In the genomic region with DNA sequence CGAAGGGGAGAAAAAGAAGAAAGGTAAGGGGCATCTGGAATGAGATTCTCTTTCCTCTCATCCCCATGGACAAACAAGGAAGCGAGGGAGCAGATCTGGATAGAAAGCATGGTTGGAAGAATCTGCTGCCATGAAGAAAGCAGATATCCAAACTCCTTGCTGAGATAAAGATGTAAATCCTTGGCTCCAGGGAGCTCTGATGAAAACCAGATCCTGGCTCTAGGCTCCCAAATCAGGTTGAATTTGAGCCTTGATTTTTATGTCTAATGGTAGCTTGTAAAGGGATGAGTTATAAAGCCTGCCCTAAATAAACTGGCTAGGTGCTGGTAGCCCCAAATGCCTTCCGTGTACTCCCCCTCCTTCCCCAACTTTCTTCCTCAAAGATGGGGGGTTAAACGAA, we compare ENCODE assay signal across 25 cellular contexts.
DNase-seq lines count a peak whose midpoint lies in the region; ATAC-seq and TF ChIP-seq lines count a peak whose summit lies in the region.
"Had no signal": no experiment of that assay in that cellular context is flagged by ENCODE, and none has a peak within 500 bp of the region (broad histone marks: within the 10 kb centered on the region; RNA-seq: fewer than 3 reads in every experiment).

No MANE protein-coding gene starts in this region.

- no peak for ATAC-seq in CD4-positive, alpha-beta T cell (ENCODE audit: poor library complexity)
- ATAC-seq in HG03520 (IDR thresholded peaks at IDR 0.05; ENCODE audit: unreplicated experiment): no peak
- ATAC-seq: activated naive CD8-positive, alpha-beta T cell treated with anti-CD3 and anti-CD28 coated beads, Interleukin-2, amount 50 U/mL, for 24 hours; GM12878; left ventricle myocardium superior; naive thymus-derived CD8-positive, alpha-beta T cell had no signal

- H3K4me1 ChIP-seq in BLaER1 (peaks cover 17% of the 10 kb centered on the region), esophagus muscularis mucosa (peaks cover 11 to 80% (median 59%) of the 10 kb centered on the region in 4 donors)
- H3K4me1 ChIP-seq: HAP-1 had no signal

- H3K27me3 Mint-ChIP-seq in CD4-positive, alpha-beta T cell: no peaks in the 10 kb centered on the region
- H3K27me3 Mint-ChIP-seq in nephron (ENCODE audit: low read depth): no peaks in the 10 kb centered on the region
- H3K27me3 Mint-ChIP-seq: activated naive CD8-positive, alpha-beta T cell treated with anti-CD3 and anti-CD28 coated beads, Interleukin-2, amount 50 U/mL, for 24 hours; naive thymus-derived CD8-positive, alpha-beta T cell had no signal

- no peak for TF ChIP-seq CTCF in CD4-positive, alpha-beta T cell (IDR thresholded peaks at IDR 0.05)
- TF ChIP-seq CTCF in esophagus muscularis mucosa (IDR thresholded peaks at IDR 0.05) (no peak), nephron (IDR thresholded peaks at IDR 0.05; ENCODE audit: unreplicated experiment in 3 of 3) (no peak), RWPE1 (conservative IDR thresholded peaks at IDR 0.05; ENCODE audit: low read depth) (no peak)

- DNase-seq in CD4-positive, alpha-beta T cell: no peak
- DNase-seq in esophagus muscularis mucosa (ENCODE audit: extremely low spot score) (no peak), RWPE1 (ENCODE audit: low spot score) (no peak), NCI-H526 treated with DMSO at 0.1 percent for 48 hours (lab: John Stamatoyannopoulos, UW) (no peak)
- DNase-seq in stimulated activated CD8-positive, alpha-beta memory T cell treated with anti-CD3 and anti-CD28 coated beads, Interleukin-4, amount 100 ng/mL, for 48 hours: no peak
- DNase-seq: activated CD4-positive, alpha-beta T cell treated with anti-CD3 and anti-CD28 coated beads for 48 hours; activated CD8-positive, alpha-beta memory T cell treated with anti-CD3 and anti-CD28 coated beads, Interleukin-2, amount 50 U/mL, for 48 hours; activated effector memory CD4-positive, alpha-beta T cell treated with anti-CD3 and anti-CD28 coated beads, Interleukin-2, amount 50 U/mL, for 16 hours; activated naive CD8-positive, alpha-beta T cell treated with anti-CD3 and anti-CD28 coated beads, Interleukin-2, amount 50 U/mL, for 24 hours; cerebellar nuclear complex; dorsolateral prefrontal cortex; left ventricle myocardium superior; naive thymus-derived CD8-positive, alpha-beta T cell; NCI-H1105; NCI-H1930; NCI-H748 treated with DMSO at 0.1 percent for 48 hours; retina; stimulated activated CD4-positive, alpha-beta T cell treated with anti-CD3 and anti-CD28 coated beads, Interleukin-2, amount 100 ng/mL, for 24 hours had no signal

- H3K27me3 ChIP-seq in BLaER1 (no peaks in the 10 kb centered on the region), esophagus muscularis mucosa (no peaks in the 10 kb centered on the region)
- H3K27me3 ChIP-seq in CD4-positive, alpha-beta T cell (ENCODE audit: control insufficient read depth, insufficient read depth, low read length): no peaks in the 10 kb centered on the region
- H3K27me3 ChIP-seq: dorsolateral prefrontal cortex, suprapubic skin had no signal

- peaks cover 98% of the 10 kb centered on the region for H3K36me3 ChIP-seq in BLaER1
- H3K36me3 ChIP-seq in esophagus muscularis mucosa: peaks cover 28 to 87% (median 73%) of the 10 kb centered on the region in 4 donors

- H3K27ac ChIP-seq in BLaER1 (0 out of 2 replicates have a peak overlapping the region, but pooled peaks have one; percentile 12), esophagus muscularis mucosa (replicated peaks in 1 of 4) (peak overlapping the region; percentile 63 to 91 (median 86)), RWPE1 (no peak overlapping the region)
- H3K27ac ChIP-seq in CD4-positive, alpha-beta T cell (ENCODE audit: low read depth, low read length): peak overlapping the region; percentile 21
- H3K27ac ChIP-seq: suprapubic skin had no signal

- CTCF ChIA-PET in CD4-positive, alpha-beta T cell (lab: Charles Lee): interaction anchor here (0.8 to 6.7 kb wide), 6 partner anchors 12 to 196 kb away, joined by 4 to 86 read pairs (median 12); a partner anchor contains a TSS
- CTCF ChIA-PET in RWPE1 (lab: Yijun Ruan, JAX): interaction anchor here (0.7 to 3.7 kb wide), 10 partner anchors 11 to 410 kb away, joined by 3 to 64 read pairs (median 5); a partner anchor contains a TSS

- H3K4me1 Mint-ChIP-seq in CD4-positive, alpha-beta T cell (ENCODE audit: low read depth): peaks cover 25% of the 10 kb centered on the region
- peaks cover 5% of the 10 kb centered on the region for H3K4me1 Mint-ChIP-seq in nephron

- TF ChIP-seq EP300 in esophagus muscularis mucosa (IDR thresholded peaks at IDR 0.05): no peak

- no peak overlapping the region for H3K4me3 ChIP-seq in BLaER1
- no peak overlapping the region for H3K4me3 ChIP-seq in esophagus muscularis mucosa
- H3K4me3 ChIP-seq: dorsolateral prefrontal cortex, GM12878, HAP-1, suprapubic skin had no signal

- no peak overlapping the region for H3K4me3 Mint-ChIP-seq in CD4-positive, alpha-beta T cell
- H3K4me3 Mint-ChIP-seq in nephron: no peak overlapping the region
- H3K4me3 Mint-ChIP-seq: activated naive CD8-positive, alpha-beta T cell treated with anti-CD3 and anti-CD28 coated beads, Interleukin-2, amount 50 U/mL, for 24 hours; CD14-positive monocyte; naive thymus-derived CD8-positive, alpha-beta T cell had no signal

- H3K9ac ChIP-seq in BLaER1: no peak overlapping the region

- peaks cover 13% of the 10 kb centered on the region; the same call in 1 of the 2 replicates for H4K20me1 ChIP-seq in BLaER1

- H3K9me3 Mint-ChIP-seq in CD4-positive, alpha-beta T cell: no peaks in the 10 kb centered on the region
- no peaks in the 10 kb centered on the region for H3K9me3 Mint-ChIP-seq in nephron
- H3K9me3 Mint-ChIP-seq: activated naive CD8-positive, alpha-beta T cell treated with anti-CD3 and anti-CD28 coated beads, Interleukin-2, amount 50 U/mL, for 24 hours; CD14-positive monocyte; naive thymus-derived CD8-positive, alpha-beta T cell had no signal

- POLR2A ChIA-PET in CD4-positive, alpha-beta T cell (lab: Charles Lee): interaction anchor here (0.8 to 5.2 kb wide), 4 partner anchors 9 to 75 kb away, joined by 3 to 44 read pairs (median 4); a partner anchor contains a TSS
- POLR2A ChIA-PET in RWPE1 (lab: Yijun Ruan, JAX; ENCODE audit: low non-redundant PET): no interaction called here

- no peaks in the 10 kb centered on the region for H3K9me3 ChIP-seq in BLaER1
- no peaks in the 10 kb centered on the region for H3K9me3 ChIP-seq in CD4-positive, alpha-beta T cell (ENCODE audit: control insufficient read depth, low read length)
- H3K9me3 ChIP-seq in esophagus muscularis mucosa: no peaks in the 10 kb centered on the region
- H3K9me3 ChIP-seq: HAP-1, suprapubic skin had no signal

- WGBS in esophagus muscularis mucosa: 57% methylated on average over 4 of the region's 4 CpGs

- no peak overlapping the region for H3K27ac Mint-ChIP-seq in CD4-positive, alpha-beta T cell
- peak overlapping the region in 2 of 3 experiments; percentile 14 to 57 for H3K27ac Mint-ChIP-seq in nephron
- H3K27ac Mint-ChIP-seq: activated naive CD8-positive, alpha-beta T cell treated with anti-CD3 and anti-CD28 coated beads, Interleukin-2, amount 50 U/mL, for 24 hours had no signal

- H3K36me3 Mint-ChIP-seq in CD4-positive, alpha-beta T cell (ENCODE audit: low read depth): peaks cover 84% of the 10 kb centered on the region
- H3K36me3 Mint-ChIP-seq in nephron (ENCODE audit: low read depth): peaks cover 61% of the 10 kb centered on the region

- TF ChIP-seq POLR2A in esophagus muscularis mucosa (IDR thresholded peaks at IDR 0.05; ENCODE audit: low read depth): no peak

- no peak overlapping the region for H3K4me2 ChIP-seq in BLaER1

- intact Hi-C loops in CD4-positive, alpha-beta T cell (cut with DNase I, micrococcal nuclease): loop anchor here (1.0 to 5.0 kb wide), 5 partner anchors 28 to 434 kb away; no protein-coding TSS in a partner anchor
- intact Hi-C loops in esophagus muscularis mucosa (cut with DNase I): loop anchor here (2.0 to 10.0 kb wide), 2 partner anchors 74 to 356 kb away; a partner anchor contains a TSS
